10 cellular contexts compared by ENCODE assay signal in the genomic region with DNA sequence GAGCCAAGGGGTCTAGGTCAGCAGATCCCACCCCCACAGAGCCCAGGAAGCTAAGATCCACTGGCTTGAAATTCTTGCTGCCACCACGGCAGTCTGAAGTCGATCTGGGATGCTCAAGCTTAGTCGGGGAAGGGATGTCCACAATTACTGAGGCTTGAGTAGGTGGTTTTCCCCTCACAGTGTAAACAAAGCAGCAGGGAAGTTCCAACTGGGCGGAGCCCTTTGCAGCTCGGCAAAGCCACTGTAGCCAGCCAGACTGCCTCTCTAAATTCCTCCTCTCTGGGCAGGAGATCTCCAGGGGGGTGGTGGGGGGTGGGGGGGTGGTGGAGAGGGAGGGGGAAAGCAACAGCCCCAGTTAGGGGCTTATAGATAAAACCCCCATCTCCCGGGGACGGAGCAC.
A peak's percentile ranks its signal among the peaks of the same experiment; 100 is the strongest.
DNase-seq lines count a peak whose midpoint lies in the region; ATAC-seq and TF ChIP-seq lines count a peak whose summit lies in the region.
"Had no signal": no experiment of that assay in that cellular context is flagged by ENCODE, and none has a peak within 500 bp of the region (broad histone marks: within the 10 kb centered on the region; RNA-seq: fewer than 3 reads in every experiment).

No MANE protein-coding gene starts in this region.

- ATAC-seq in GM18867 (IDR thresholded peaks at IDR 0.05; ENCODE audit: unreplicated experiment) (peak; percentile 83), HG02610 (IDR thresholded peaks at IDR 0.05; ENCODE audit: unreplicated experiment) (peak; percentile 100)

- no peaks in the 10 kb centered on the region for H3K36me3 ChIP-seq in MM.1S (replicated peaks; ENCODE audit: insufficient read depth, low read length)
- no peaks in the 10 kb centered on the region for H3K36me3 ChIP-seq in neural progenitor cell
- H3K36me3 ChIP-seq: right atrium auricular region had no signal

- H3K79me2 ChIP-seq in MM.1S (ENCODE audit: low read length) (no peaks in the 10 kb centered on the region), neural progenitor cell (ENCODE audit: low read depth) (no peaks in the 10 kb centered on the region)

- TF ChIP-seq CTCF in MM.1S (IDR thresholded peaks at IDR 0.05; ENCODE audit: low read length) = no peak
- no peak for TF ChIP-seq CTCF in neural progenitor cell (IDR thresholded peaks at IDR 0.05)

- DNase-seq in MM.1S = peak; percentile 31
- DNase-seq in neural progenitor cell (ENCODE audit: low spot score) = peak; percentile 60
- DNase-seq in SIG-M5 (lab: John Stamatoyannopoulos, UW) = no peak
- DNase-seq in T-helper 9 cell = no peak
- no peak for DNase-seq in NOMO-1 treated with DMSO at 0.1 percent for 48 hours (lab: John Stamatoyannopoulos, UW; ENCODE audit: unreplicated experiment)
- DNase-seq: kidney glomerular epithelial cell had no signal

- H4K20me1 ChIP-seq in MM.1S (ENCODE audit: insufficient read depth, low read length) (no peaks in the 10 kb centered on the region), neural progenitor cell (ENCODE audit: low read depth) (no peaks in the 10 kb centered on the region)

- H3K27ac Mint-ChIP-seq in neural progenitor cell = no peak overlapping the region
- H3K27ac Mint-ChIP-seq: activated naive CD4-positive, alpha-beta T cell treated with anti-CD3 and anti-CD28 coated beads, Interleukin-2, amount 50 U/mL, for 24 hours had no signal

- H3K9me3 ChIP-seq in MM.1S (replicated peaks; ENCODE audit: insufficient read depth, low read length) (no peaks in the 10 kb centered on the region), neural progenitor cell (ENCODE audit: low read depth) (no peaks in the 10 kb centered on the region)
- H3K9me3 ChIP-seq: right atrium auricular region had no signal

- H3K4me2 ChIP-seq in MM.1S (ENCODE audit: low read depth, low read length) (no peak overlapping the region; the same call in 1 of the 2 replicates), neural progenitor cell (no peak overlapping the region)

- peaks cover 4% of the 10 kb centered on the region for H3K4me1 Mint-ChIP-seq in neural progenitor cell
- H3K4me1 Mint-ChIP-seq: activated naive CD4-positive, alpha-beta T cell treated with anti-CD3 and anti-CD28 coated beads, Interleukin-2, amount 50 U/mL, for 24 hours had no signal

- H3F3A ChIP-seq in MM.1S (ENCODE audit: insufficient read depth, low read length) (no peaks in the 10 kb centered on the region), neural progenitor cell (ENCODE audit: low read depth) (no peaks in the 10 kb centered on the region)

- H3K36me3 Mint-ChIP-seq in neural progenitor cell = no peaks in the 10 kb centered on the region
- H3K36me3 Mint-ChIP-seq: activated naive CD4-positive, alpha-beta T cell treated with anti-CD3 and anti-CD28 coated beads, Interleukin-2, amount 50 U/mL, for 24 hours had no signal

- H3K27me3 Mint-ChIP-seq in neural progenitor cell (ENCODE audit: insufficient read depth, low read depth) = no peaks in the 10 kb centered on the region
- H3K27me3 Mint-ChIP-seq: activated naive CD4-positive, alpha-beta T cell treated with anti-CD3 and anti-CD28 coated beads, Interleukin-2, amount 50 U/mL, for 24 hours had no signal

- H2AFZ ChIP-seq in MM.1S (ENCODE audit: low read length) = no peak overlapping the region
- peak overlapping the region; percentile 79 for H2AFZ ChIP-seq in neural progenitor cell (replicated peaks)

- no peak overlapping the region for H3K9ac ChIP-seq in MM.1S (ENCODE audit: low read length)
- H3K9ac ChIP-seq in neural progenitor cell = no peak overlapping the region

- H3K27ac ChIP-seq in MM.1S (ENCODE audit: low read length) (no peak overlapping the region), neural progenitor cell (no peak overlapping the region)
- H3K27ac ChIP-seq: right atrium auricular region had no signal

- no peaks in the 10 kb centered on the region for H3K9me2 ChIP-seq in MM.1S (replicated peaks; ENCODE audit: insufficient read depth, low read length)

- H3K4me3 ChIP-seq in MM.1S (ENCODE audit: low read length) = no peak overlapping the region
- H3K4me3 ChIP-seq in neural progenitor cell = no peak overlapping the region
- H3K4me3 ChIP-seq: right atrium auricular region had no signal

- no peaks in the 10 kb centered on the region for H3K4me1 ChIP-seq in MM.1S (ENCODE audit: low read length)
- H3K4me1 ChIP-seq in neural progenitor cell = no peaks in the 10 kb centered on the region
- H3K4me1 ChIP-seq: right atrium auricular region had no signal

- peaks cover 5% of the 10 kb centered on the region for H3K9me3 Mint-ChIP-seq in neural progenitor cell

- H3K27me3 ChIP-seq in MM.1S (replicated peaks; ENCODE audit: insufficient read depth, low read length) (no peaks in the 10 kb centered on the region), neural progenitor cell (no peaks in the 10 kb centered on the region)
- H3K27me3 ChIP-seq: right atrium auricular region had no signal

- no peak overlapping the region for H3K4me3 Mint-ChIP-seq in neural progenitor cell
- H3K4me3 Mint-ChIP-seq: activated naive CD4-positive, alpha-beta T cell treated with anti-CD3 and anti-CD28 coated beads, Interleukin-2, amount 50 U/mL, for 24 hours had no signal

Comparison
In these comparisons a context has a peak if more than half of its experiments do, and no peak if none do; other contexts are left out.
1. DNase-seq: peak in MM.1S (single experiment) and neural progenitor cell (single experiment); none in SIG-M5 (single experiment), T-helper 9 cell (single experiment) and NOMO-1 treated with DMSO at 0.1 percent for 48 hours (single experiment).